Comparison of ENCODE assay signal across 2 cellular contexts in the genomic region with DNA sequence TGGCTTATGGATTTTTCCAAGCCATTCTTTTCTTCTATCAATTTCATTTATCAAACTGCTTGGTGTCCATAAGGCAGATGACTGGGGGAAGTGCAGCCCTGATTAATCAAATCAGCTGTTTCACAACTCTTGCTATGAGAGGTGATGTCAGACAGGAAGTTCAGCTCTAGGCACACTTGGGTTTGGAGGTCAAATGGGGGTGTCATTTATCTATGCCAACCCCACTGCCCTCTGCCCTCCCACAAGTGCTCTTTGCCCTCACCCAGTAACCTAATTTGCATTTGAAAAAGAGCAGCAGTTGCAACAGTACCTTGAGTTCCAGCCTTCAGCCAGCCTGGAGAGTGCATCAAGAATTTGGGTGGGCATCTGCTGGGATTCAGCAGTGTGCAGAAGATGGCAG.
A peak's percentile ranks its signal among the peaks of the same experiment; 100 is the strongest.
TF ChIP-seq lines count a peak whose summit lies in the region.

No MANE protein-coding gene starts in this region.

TF ChIP-seq in liver, 16 proteins besides CTCF, POLR2A, EP300 and RAD21 (continued from another document):
- TF ChIP-seq FOXA1 (IDR thresholded peaks at IDR 0.05): no peak
- peak in 1 of 2 donors; percentile 53 for TF ChIP-seq GABPA (IDR thresholded peaks at IDR 0.05 in 1 of 2, conservative IDR thresholded peaks at IDR 0.05 in 1 of 2)
- TF ChIP-seq JUND (IDR thresholded peaks at IDR 0.05): peak in 1 of 2 donors; percentile 52
- peak; percentile 32 for TF ChIP-seq NR2F2 (IDR thresholded peaks at IDR 0.05)
- TF ChIP-seq, protein P1, sequence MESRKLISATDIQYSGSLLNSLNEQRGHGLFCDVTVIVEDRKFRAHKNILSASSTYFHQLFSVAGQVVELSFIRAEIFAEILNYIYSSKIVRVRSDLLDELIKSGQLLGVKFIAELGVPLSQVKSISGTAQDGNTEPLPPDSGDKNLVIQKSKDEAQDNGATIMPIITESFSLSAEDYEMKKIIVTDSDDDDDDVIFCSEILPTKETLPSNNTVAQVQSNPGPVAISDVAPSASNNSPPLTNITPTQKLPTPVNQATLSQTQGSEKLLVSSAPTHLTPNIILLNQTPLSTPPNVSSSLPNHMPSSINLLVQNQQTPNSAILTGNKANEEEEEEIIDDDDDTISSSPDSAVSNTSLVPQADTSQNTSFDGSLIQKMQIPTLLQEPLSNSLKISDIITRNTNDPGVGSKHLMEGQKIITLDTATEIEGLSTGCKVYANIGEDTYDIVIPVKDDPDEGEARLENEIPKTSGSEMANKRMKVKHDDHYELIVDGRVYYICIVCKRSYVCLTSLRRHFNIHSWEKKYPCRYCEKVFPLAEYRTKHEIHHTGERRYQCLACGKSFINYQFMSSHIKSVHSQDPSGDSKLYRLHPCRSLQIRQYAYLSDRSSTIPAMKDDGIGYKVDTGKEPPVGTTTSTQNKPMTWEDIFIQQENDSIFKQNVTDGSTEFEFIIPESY (IDR thresholded peaks at IDR 0.05): no peak
- TF ChIP-seq HNF4A (conservative IDR thresholded peaks at IDR 0.05): peak; percentile 88 to 96
- TF ChIP-seq, protein P2, sequence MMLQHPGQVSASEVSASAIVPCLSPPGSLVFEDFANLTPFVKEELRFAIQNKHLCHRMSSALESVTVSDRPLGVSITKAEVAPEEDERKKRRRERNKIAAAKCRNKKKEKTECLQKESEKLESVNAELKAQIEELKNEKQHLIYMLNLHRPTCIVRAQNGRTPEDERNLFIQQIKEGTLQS (IDR thresholded peaks at IDR 0.05): no peak
- TF ChIP-seq RXRA (IDR thresholded peaks at IDR 0.05): peak; percentile 80 to 83
- TF ChIP-seq, protein P3, sequence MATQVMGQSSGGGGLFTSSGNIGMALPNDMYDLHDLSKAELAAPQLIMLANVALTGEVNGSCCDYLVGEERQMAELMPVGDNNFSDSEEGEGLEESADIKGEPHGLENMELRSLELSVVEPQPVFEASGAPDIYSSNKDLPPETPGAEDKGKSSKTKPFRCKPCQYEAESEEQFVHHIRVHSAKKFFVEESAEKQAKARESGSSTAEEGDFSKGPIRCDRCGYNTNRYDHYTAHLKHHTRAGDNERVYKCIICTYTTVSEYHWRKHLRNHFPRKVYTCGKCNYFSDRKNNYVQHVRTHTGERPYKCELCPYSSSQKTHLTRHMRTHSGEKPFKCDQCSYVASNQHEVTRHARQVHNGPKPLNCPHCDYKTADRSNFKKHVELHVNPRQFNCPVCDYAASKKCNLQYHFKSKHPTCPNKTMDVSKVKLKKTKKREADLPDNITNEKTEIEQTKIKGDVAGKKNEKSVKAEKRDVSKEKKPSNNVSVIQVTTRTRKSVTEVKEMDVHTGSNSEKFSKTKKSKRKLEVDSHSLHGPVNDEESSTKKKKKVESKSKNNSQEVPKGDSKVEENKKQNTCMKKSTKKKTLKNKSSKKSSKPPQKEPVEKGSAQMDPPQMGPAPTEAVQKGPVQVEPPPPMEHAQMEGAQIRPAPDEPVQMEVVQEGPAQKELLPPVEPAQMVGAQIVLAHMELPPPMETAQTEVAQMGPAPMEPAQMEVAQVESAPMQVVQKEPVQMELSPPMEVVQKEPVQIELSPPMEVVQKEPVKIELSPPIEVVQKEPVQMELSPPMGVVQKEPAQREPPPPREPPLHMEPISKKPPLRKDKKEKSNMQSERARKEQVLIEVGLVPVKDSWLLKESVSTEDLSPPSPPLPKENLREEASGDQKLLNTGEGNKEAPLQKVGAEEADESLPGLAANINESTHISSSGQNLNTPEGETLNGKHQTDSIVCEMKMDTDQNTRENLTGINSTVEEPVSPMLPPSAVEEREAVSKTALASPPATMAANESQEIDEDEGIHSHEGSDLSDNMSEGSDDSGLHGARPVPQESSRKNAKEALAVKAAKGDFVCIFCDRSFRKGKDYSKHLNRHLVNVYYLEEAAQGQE (IDR thresholded peaks at IDR 0.05): no peak
- TF ChIP-seq TAF1 (conservative IDR thresholded peaks at IDR 0.05): no peak
- TF ChIP-seq FOXA2 (IDR thresholded peaks at IDR 0.05): no peak
- no peak for TF ChIP-seq YY1 (IDR thresholded peaks at IDR 0.05)
- peak; percentile 41 for TF ChIP-seq SP1 (IDR thresholded peaks at IDR 0.05)
TF ChIP-seq in liver: peak in this region for 7.

TF ChIP-seq in HepG2, 621 proteins besides CTCF, POLR2A, EP300 and RAD21 (continued from another document):
- TF ChIP-seq, protein P4, sequence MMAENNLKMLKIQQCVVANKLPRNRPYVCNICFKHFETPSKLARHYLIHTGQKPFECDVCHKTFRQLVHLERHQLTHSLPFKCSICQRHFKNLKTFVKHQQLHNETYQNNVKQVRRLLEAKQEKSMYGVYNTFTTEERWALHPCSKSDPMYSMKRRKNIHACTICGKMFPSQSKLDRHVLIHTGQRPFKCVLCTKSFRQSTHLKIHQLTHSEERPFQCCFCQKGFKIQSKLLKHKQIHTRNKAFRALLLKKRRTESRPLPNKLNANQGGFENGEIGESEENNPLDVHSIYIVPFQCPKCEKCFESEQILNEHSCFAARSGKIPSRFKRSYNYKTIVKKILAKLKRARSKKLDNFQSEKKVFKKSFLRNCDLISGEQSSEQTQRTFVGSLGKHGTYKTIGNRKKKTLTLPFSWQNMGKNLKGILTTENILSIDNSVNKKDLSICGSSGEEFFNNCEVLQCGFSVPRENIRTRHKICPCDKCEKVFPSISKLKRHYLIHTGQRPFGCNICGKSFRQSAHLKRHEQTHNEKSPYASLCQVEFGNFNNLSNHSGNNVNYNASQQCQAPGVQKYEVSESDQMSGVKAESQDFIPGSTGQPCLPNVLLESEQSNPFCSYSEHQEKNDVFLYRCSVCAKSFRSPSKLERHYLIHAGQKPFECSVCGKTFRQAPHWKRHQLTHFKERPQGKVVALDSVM (CRISPR knock-in tag; IDR thresholded peaks at IDR 0.05): no peak
